ENCODE assay signal across 17 cellular contexts in the genomic region with DNA sequence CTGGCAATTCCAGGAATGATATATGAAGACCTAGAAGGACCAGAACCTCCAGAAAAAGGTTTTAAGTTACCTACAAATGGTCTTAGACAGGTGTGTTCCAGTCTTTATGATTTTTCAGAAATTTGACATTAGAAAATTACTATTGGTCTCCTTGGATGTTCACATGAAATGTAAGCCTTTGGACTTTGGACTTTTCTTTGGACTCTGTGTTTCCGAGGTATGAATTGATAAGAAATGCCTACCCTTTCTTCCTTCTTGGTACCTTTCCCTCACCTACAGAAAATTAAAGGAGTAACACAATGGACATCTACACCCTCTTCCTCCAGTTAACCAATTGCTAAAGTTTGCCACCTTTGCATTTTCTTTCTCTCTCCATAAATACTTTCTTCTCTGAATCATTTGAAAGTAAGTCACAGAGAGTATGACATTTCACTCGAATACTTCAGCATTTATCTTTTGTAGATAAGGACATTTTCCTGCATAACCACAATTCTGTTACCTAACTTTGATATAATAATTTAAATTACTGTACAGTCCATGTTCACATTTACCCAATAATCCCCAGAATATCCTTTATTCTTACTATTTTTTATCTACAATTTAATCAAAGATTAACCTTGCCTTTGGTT. TPM values are rescaled to one million over a fixed set of nuclear protein-coding genes. Genes with fewer than 3 reads are reported as not detected.
DNase-seq lines count a peak whose midpoint lies in the region; ATAC-seq and TF ChIP-seq lines count a peak whose summit lies in the region.
"Had no signal": no experiment of that assay in that cellular context is flagged by ENCODE, and none has a peak within 500 bp of the region (broad histone marks: within the 10 kb centered on the region; RNA-seq: fewer than 3 reads in every experiment).

No MANE protein-coding gene starts in this region.

- TF ChIP-seq EP300 in stomach (IDR thresholded peaks at IDR 0.05): no peak

- H3K9me3 ChIP-seq in HEK293 (ENCODE audit: control insufficient read depth, insufficient read depth, low read depth, low read length) (no peaks in the 10 kb centered on the region), stomach (no peaks in the 10 kb centered on the region)

- no peak for TF ChIP-seq POLR2A in stomach (IDR thresholded peaks at IDR 0.05)

- TF ChIP-seq CTCF in HEK293 (tag by site-specific recombination; IDR thresholded peaks at IDR 0.05) (no peak), stomach (IDR thresholded peaks at IDR 0.05) (no peak)

- H3K27me3 Mint-ChIP-seq in activated naive CD4-positive, alpha-beta T cell treated with anti-CD3 and anti-CD28 coated beads, Interleukin-2, amount 50 U/mL, for 24 hours: no peaks in the 10 kb centered on the region

- ATAC-seq in activated naive CD4-positive, alpha-beta T cell treated with anti-CD3 and anti-CD28 coated beads, Interleukin-2, amount 50 U/mL, for 72 hours: no peak
- ATAC-seq in GM18909 (IDR thresholded peaks at IDR 0.05; ENCODE audit: poor library complexity, unreplicated experiment): no peak
- ATAC-seq: CD8-positive, alpha-beta T cell had no signal

- no peaks in the 10 kb centered on the region for H3K27me3 ChIP-seq in stomach
- H3K27me3 ChIP-seq: BLaER1 treated with 17β-estradiol and CSF1 and Interleukin-3, amounts not matched to agents 10 nM and 100 nM had no signal

- WGBS in stomach, 5 donors: 30 to 61% (median 53%) methylated on average over 2 of the region's 2 CpGs

- DNase-seq in activated naive CD4-positive, alpha-beta T cell treated with anti-CD3 and anti-CD28 coated beads, Interleukin-2, amount 50 U/mL, for 72 hours (ENCODE audit: low spot score in 2 of 2): no peak
- DNase-seq in amniotic epithelial cell (ENCODE audit: low read depth): peak; percentile 74
- no peak for DNase-seq in stomach
- no peak for DNase-seq in activated T-cell treated with anti-CD3 and anti-CD28 coated beads, Interleukin-2, amount 50 U/mL, for 48 hours
- DNase-seq: ACHN; CD8-positive, alpha-beta T cell; COR-L47; DMS153; DMS79 treated with DMSO at 0.1 percent for 48 hours; EL; GOT3; H9 had no signal

- H3K4me3 Mint-ChIP-seq in activated naive CD4-positive, alpha-beta T cell treated with anti-CD3 and anti-CD28 coated beads, Interleukin-2, amount 50 U/mL, for 24 hours: no peak overlapping the region
- H3K4me3 Mint-ChIP-seq: CD8-positive, alpha-beta T cell; H9 had no signal

- H3K36me3 Mint-ChIP-seq in activated naive CD4-positive, alpha-beta T cell treated with anti-CD3 and anti-CD28 coated beads, Interleukin-2, amount 50 U/mL, for 24 hours: peaks cover 40% of the 10 kb centered on the region
- peaks cover 19 to 63% of the 10 kb centered on the region in 2 donors for H3K36me3 Mint-ChIP-seq in activated naive CD4-positive, alpha-beta T cell treated with anti-CD3 and anti-CD28 coated beads, Interleukin-2, amount 50 U/mL, for 72 hours

- no peaks in the 10 kb centered on the region for H3K4me1 ChIP-seq in HEK293 (ENCODE audit: control insufficient read depth, insufficient read depth, low read length)
- H3K4me1 ChIP-seq in stomach: peaks cover 0 to 8% (median 3%) of the 10 kb centered on the region in 4 donors
- H3K4me1 ChIP-seq: BLaER1 treated with 17β-estradiol and CSF1 and Interleukin-3, amounts not matched to agents 10 nM and 100 nM had no signal

- intact Hi-C loops in stomach (cut with DNase I; ENCODE audit: low total_unique reads): no loop called here

- H3K4me3 ChIP-seq in HEK293 (ENCODE audit: low read depth, low read length): no peak overlapping the region
- H3K4me3 ChIP-seq in stomach: no peak overlapping the region
- H3K4me3 ChIP-seq: BLaER1 treated with 17β-estradiol and CSF1 and Interleukin-3, amounts not matched to agents 10 nM and 100 nM had no signal

- peaks cover 9% of the 10 kb centered on the region for H3K4me1 Mint-ChIP-seq in activated naive CD4-positive, alpha-beta T cell treated with anti-CD3 and anti-CD28 coated beads, Interleukin-2, amount 50 U/mL, for 24 hours
- H3K4me1 Mint-ChIP-seq: H9 had no signal

- no peak overlapping the region for H3K27ac ChIP-seq in HEK293 (ENCODE audit: extremely low read depth, low read depth, low read length)
- peak overlapping the region in 2 of 5 donors; percentile 2 to 21 for H3K27ac ChIP-seq in stomach
- H3K27ac ChIP-seq: BLaER1 treated with 17β-estradiol and CSF1 and Interleukin-3, amounts not matched to agents 10 nM and 100 nM; HL-60 had no signal

- peaks cover 71 to 86% of the 10 kb centered on the region in 2 experiments for H3K36me3 ChIP-seq in HEK293 (ENCODE audit: control insufficient read depth in 2 of 2, insufficient read depth in 1 of 2, low read length in 2 of 2)
- peaks cover 0 to 92% (median 87%) of the 10 kb centered on the region in 4 donors for H3K36me3 ChIP-seq in stomach

- POLR2A ChIA-PET in HEK293 (lab: Yijun Ruan, JAX): no interaction called here

- no peaks in the 10 kb centered on the region for H3K9me3 Mint-ChIP-seq in activated naive CD4-positive, alpha-beta T cell treated with anti-CD3 and anti-CD28 coated beads, Interleukin-2, amount 50 U/mL, for 24 hours
- no peaks in the 10 kb centered on the region for H3K9me3 Mint-ChIP-seq in activated naive CD4-positive, alpha-beta T cell treated with anti-CD3 and anti-CD28 coated beads, Interleukin-2, amount 50 U/mL, for 72 hours
- H3K9me3 Mint-ChIP-seq: CD8-positive, alpha-beta T cell; H9 had no signal

- CTCF ChIA-PET in HEK293 (lab: Yijun Ruan, JAX): no interaction called here

- peak overlapping the region; percentile 17 for H3K27ac Mint-ChIP-seq in activated naive CD4-positive, alpha-beta T cell treated with anti-CD3 and anti-CD28 coated beads, Interleukin-2, amount 50 U/mL, for 24 hours
- H3K27ac Mint-ChIP-seq in activated naive CD4-positive, alpha-beta T cell treated with anti-CD3 and anti-CD28 coated beads, Interleukin-2, amount 50 U/mL, for 72 hours: peak overlapping the region in 1 of 2 donors; percentile 33
- H3K27ac Mint-ChIP-seq: H9 had no signal

TF ChIP-seq in HEK293, 187 proteins besides CTCF, POLR2A, EP300 and RAD21:
- no peak for TF ChIP-seq ZNF501 (tag by site-specific recombination; IDR thresholded peaks at IDR 0.05)
- no peak for TF ChIP-seq YY1 (tag by site-specific recombination; IDR thresholded peaks at IDR 0.05)
- TF ChIP-seq OSR2 (tag by site-specific recombination; IDR thresholded peaks at IDR 0.05): no peak
- no peak for TF ChIP-seq ZNF610 (tag by site-specific recombination; IDR thresholded peaks at IDR 0.05; ENCODE audit: borderline replicate concordance)
- TF ChIP-seq ZNF707 (tag by site-specific recombination; IDR thresholded peaks at IDR 0.05): no peak
- TF ChIP-seq, protein P1, sequence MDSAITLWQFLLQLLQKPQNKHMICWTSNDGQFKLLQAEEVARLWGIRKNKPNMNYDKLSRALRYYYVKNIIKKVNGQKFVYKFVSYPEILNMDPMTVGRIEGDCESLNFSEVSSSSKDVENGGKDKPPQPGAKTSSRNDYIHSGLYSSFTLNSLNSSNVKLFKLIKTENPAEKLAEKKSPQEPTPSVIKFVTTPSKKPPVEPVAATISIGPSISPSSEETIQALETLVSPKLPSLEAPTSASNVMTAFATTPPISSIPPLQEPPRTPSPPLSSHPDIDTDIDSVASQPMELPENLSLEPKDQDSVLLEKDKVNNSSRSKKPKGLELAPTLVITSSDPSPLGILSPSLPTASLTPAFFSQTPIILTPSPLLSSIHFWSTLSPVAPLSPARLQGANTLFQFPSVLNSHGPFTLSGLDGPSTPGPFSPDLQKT (IDR thresholded peaks at IDR 0.05; ENCODE audit: borderline replicate concordance, low read depth, low read length): no peak
- TF ChIP-seq PRDM1 (tag by site-specific recombination; IDR thresholded peaks at IDR 0.05): 0 out of 2 replicates have a peak, but pooled peaks have one; percentile 7

RNA-seq across cellular contexts. Expression of a gene that starts 26.2 kb away (rescaled TPM):
- total RNA-seq in activated naive CD4-positive, alpha-beta T cell treated with anti-CD3 and anti-CD28 coated beads, Interleukin-2, amount 50 U/mL, for 72 hours: 10 to 100 TPM; 41.7 to 51.5 TPM
- 10 to 100 TPM; 31.7 to 55.8 (median 36.8) TPM for total RNA-seq in stomach
- polyA plus RNA-seq in stomach: 10 to 100 TPM in 1 of 3 donors, 1 to 10 TPM in 2; 6.4 to 12.8 (median 6.6) TPM
